9 cellular contexts compared by ENCODE assay signal in the genomic region with DNA sequence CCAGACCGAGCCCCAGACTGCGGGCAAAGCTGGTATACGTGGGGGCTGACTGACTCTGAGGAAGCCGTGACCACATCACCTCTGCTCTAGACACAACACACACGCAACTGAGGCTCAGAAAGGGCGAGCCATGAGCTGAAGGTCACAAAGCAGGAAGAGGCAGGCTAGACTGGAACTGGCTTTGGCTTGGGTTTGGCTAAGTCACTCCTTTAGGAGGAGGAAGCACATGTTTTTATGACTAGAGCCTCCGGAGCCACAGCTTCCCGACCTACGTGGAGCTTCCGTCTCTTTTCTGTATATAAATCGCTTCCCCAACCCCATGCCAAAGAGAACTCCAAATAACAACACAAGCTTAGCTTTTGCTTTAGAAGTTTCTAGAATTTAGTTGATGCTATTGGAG. TPM values are rescaled to one million over a fixed set of nuclear protein-coding genes. Genes with fewer than 3 reads are reported as not detected.
DNase-seq lines count a peak whose midpoint lies in the region; ATAC-seq lines count a peak whose summit lies in the region.
"Had no signal": no experiment of that assay in that cellular context is flagged by ENCODE, and none has a peak within 500 bp of the region (broad histone marks: within the 10 kb centered on the region; RNA-seq: fewer than 3 reads in every experiment).

No MANE protein-coding gene starts in this region.

- no peak overlapping the region for H3K9ac ChIP-seq in Karpas-422 (ENCODE audit: low read length)

- H3K9me3 Mint-ChIP-seq in stimulated activated naive B cell treated with anti-CD40 and anti-IgM and Interleukin-4, amounts not matched to agents 10 μg/mL and 1 μg/mL and 100 μg/mL, for 72 hours: no peaks in the 10 kb centered on the region

- no peaks in the 10 kb centered on the region for H3K9me2 ChIP-seq in Karpas-422 (replicated peaks; ENCODE audit: insufficient read depth, low read length)

- H3K4me2 ChIP-seq in Karpas-422 (ENCODE audit: low read depth, low read length, poor library complexity, severe bottlenecking): no peak overlapping the region

- H3K27ac Mint-ChIP-seq in stimulated activated naive B cell treated with anti-CD40 and anti-IgM and Interleukin-4, amounts not matched to agents 10 μg/mL and 1 μg/mL and 100 μg/mL, for 72 hours: no peak overlapping the region

- no peaks in the 10 kb centered on the region for H4K20me1 ChIP-seq in Karpas-422 (ENCODE audit: insufficient read depth, low read depth, low read length)

- H3K4me3 Mint-ChIP-seq in stimulated activated naive B cell treated with anti-CD40 and anti-IgM and Interleukin-4, amounts not matched to agents 10 μg/mL and 1 μg/mL and 100 μg/mL, for 72 hours: no peak overlapping the region

- H3K9me3 ChIP-seq in right cardiac atrium (ENCODE audit: control insufficient read depth, low read length) (no peaks in the 10 kb centered on the region), Karpas-422 (ENCODE audit: low read length) (no peaks in the 10 kb centered on the region)

- peaks cover 41% of the 10 kb centered on the region for H3K4me1 ChIP-seq in right cardiac atrium (ENCODE audit: control insufficient read depth, insufficient read depth, low read length)
- no peaks in the 10 kb centered on the region for H3K4me1 ChIP-seq in Karpas-422 (ENCODE audit: low read length)

- no peaks in the 10 kb centered on the region for H3K79me2 ChIP-seq in Karpas-422 (ENCODE audit: low read length)

- peaks cover 41 to 49% of the 10 kb centered on the region in 2 donors for H3K27me3 Mint-ChIP-seq in stimulated activated naive B cell treated with anti-CD40 and anti-IgM and Interleukin-4, amounts not matched to agents 10 μg/mL and 1 μg/mL and 100 μg/mL, for 72 hours

- peaks cover 0 to 2% of the 10 kb centered on the region in 2 donors for H3K36me3 Mint-ChIP-seq in stimulated activated naive B cell treated with anti-CD40 and anti-IgM and Interleukin-4, amounts not matched to agents 10 μg/mL and 1 μg/mL and 100 μg/mL, for 72 hours

- DNase-seq in MV-4-11 (lab: John Stamatoyannopoulos, UW): peak; percentile 86
- DNase-seq in activated T-helper 1 cell treated with Interleukin-2 at 50 U/mL for 16 hours (ENCODE audit: low read depth): peak; percentile 23
- peak in 2 of 3 donors; percentile 61 to 76 for DNase-seq in right cardiac atrium
- no peak for DNase-seq in stimulated activated naive B cell treated with anti-CD40 and anti-IgM and Interleukin-4, amounts not matched to agents 10 μg/mL and 1 μg/mL and 100 μg/mL, for 72 hours
- no peak for DNase-seq in Karpas-422
- DNase-seq in SHP77 (lab: John Stamatoyannopoulos, UW): no peak
- DNase-seq: NCI-H69 had no signal

- H2AFZ ChIP-seq in Karpas-422 (ENCODE audit: low read length): no peak overlapping the region

- WGBS in right cardiac atrium: 40% methylated on average over 11 of the region's 11 CpGs

- H3K27ac ChIP-seq in right cardiac atrium (ENCODE audit: low read length) (peak overlapping the region; percentile 68), Karpas-422 (ENCODE audit: low read length) (no peak overlapping the region)

- no peaks in the 10 kb centered on the region for H3K36me3 ChIP-seq in Karpas-422 (ENCODE audit: insufficient read depth, low read length)

- H3K27me3 ChIP-seq in right cardiac atrium (ENCODE audit: control insufficient read depth, insufficient read depth): no peaks in the 10 kb centered on the region
- no peaks in the 10 kb centered on the region for H3K27me3 ChIP-seq in Karpas-422 (ENCODE audit: low read length)

- intact Hi-C loops in right cardiac atrium (cut with DNase I): loop anchor here in 1 of 4 donors (5.0 kb wide), 1 partner anchor 45 kb away; no protein-coding TSS in a partner anchor

- peaks cover 21 to 28% of the 10 kb centered on the region in 2 donors for H3K4me1 Mint-ChIP-seq in stimulated activated naive B cell treated with anti-CD40 and anti-IgM and Interleukin-4, amounts not matched to agents 10 μg/mL and 1 μg/mL and 100 μg/mL, for 72 hours

- H3K4me3 ChIP-seq in right cardiac atrium (ENCODE audit: low read length) (no peak overlapping the region), Karpas-422 (ENCODE audit: low read length) (no peak overlapping the region)

- ATAC-seq in right cardiac atrium: peak; percentile 20 to 53
- peak; percentile 64 to 81 for ATAC-seq in stimulated activated naive B cell treated with anti-CD40 and anti-IgM and Interleukin-4, amounts not matched to agents 10 μg/mL and 1 μg/mL and 100 μg/mL, for 72 hours (replicated peaks)
- no peak for ATAC-seq in HG02938 (IDR thresholded peaks at IDR 0.05; ENCODE audit: unreplicated experiment)
- no peak for ATAC-seq in HG03442 (IDR thresholded peaks at IDR 0.05; ENCODE audit: unreplicated experiment)

RNA-seq across cellular contexts. Expression of a gene that starts 48.0 kb away (rescaled TPM):
- total RNA-seq in right cardiac atrium: 10 to 100 TPM in 2 of 4 donors, 1 to 10 TPM in 2; 5.1 to 15.9 (median 9.6) TPM
- polyA plus RNA-seq in right cardiac atrium: 8.2 TPM
- 6.4 and 23.7 TPM in 2 replicates for total RNA-seq in Karpas-422 (2014; rRNA removed; shearing (Covaris generic); ENCODE audit: low replicate concordance)

Comparison
In these comparisons a context has a peak if more than half of its experiments do, and no peak if none do; other contexts are left out.
1. DNase-seq: peak in MV-4-11 (single experiment), activated T-helper 1 cell treated with Interleukin-2 at 50 U/mL for 16 hours (single experiment) and right cardiac atrium (2 of 3); none in stimulated activated naive B cell treated with anti-CD40 and anti-IgM and Interleukin-4, amounts not matched to agents 10 μg/mL and 1 μg/mL and 100 μg/mL, for 72 hours (single experiment), Karpas-422 (single experiment) and SHP77 (0 of 2).
2. ATAC-seq: peak in right cardiac atrium (2 of 2) and stimulated activated naive B cell treated with anti-CD40 and anti-IgM and Interleukin-4, amounts not matched to agents 10 μg/mL and 1 μg/mL and 100 μg/mL, for 72 hours (2 of 2); none in HG02938 (single experiment) and HG03442 (single experiment).